Comparison of ENCODE assay signal across 22 cellular contexts in the genomic region with DNA sequence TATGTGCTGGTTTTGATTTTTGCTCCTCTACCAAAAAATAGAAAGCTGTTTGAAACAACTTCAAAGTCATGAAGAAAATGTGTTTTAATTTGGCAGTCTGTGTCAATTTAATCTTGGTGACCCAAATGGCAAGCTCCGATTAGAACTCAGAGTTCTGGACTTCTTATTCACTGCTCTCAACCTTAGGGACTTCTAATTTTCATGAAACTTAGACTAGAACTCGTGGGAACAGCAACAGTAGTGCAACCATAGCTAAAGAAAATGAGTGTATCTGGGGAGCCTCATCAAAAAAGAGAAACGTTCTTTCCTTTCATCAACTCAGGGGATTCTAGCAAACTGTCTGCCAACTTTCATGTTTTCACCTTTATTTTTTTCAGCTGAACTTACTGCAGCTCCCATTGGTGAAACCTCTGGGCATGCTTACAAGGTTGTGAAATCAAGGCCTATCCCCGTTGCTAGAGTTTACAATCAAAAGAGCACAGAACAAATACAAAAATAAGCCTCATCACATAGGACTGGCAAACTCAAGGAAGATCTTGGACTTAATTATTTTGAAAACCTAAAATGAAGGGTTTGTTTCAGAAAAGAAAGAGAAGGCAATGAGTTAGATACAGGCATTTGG.
DNase-seq lines count a peak whose midpoint lies in the region; ATAC-seq and TF ChIP-seq lines count a peak whose summit lies in the region.
"Had no signal": no experiment of that assay in that cellular context is flagged by ENCODE, and none has a peak within 500 bp of the region (broad histone marks: within the 10 kb centered on the region; RNA-seq: fewer than 3 reads in every experiment).

No MANE protein-coding gene starts in this region.

- H3K36me3 ChIP-seq in osteoblast (ENCODE audit: insufficient read depth, low read length) = no peaks in the 10 kb centered on the region

- no peaks in the 10 kb centered on the region for H3K9me3 ChIP-seq in osteoblast (ENCODE audit: low read depth, low read length)

- DNase-seq in Right ventricle myocardium superior (no peak), cardiac septum (ENCODE audit: low spot score) (no peak), fibroblast of villous mesenchyme (ENCODE audit: low read depth) (peak; percentile 11), osteoblast (ENCODE audit: insufficient read length, low spot score, missing footprints) (no peak), DMS 273 treated with DMSO at 0.1 percent for 48 hours (lab: John Stamatoyannopoulos, UW) (no peak), cerebellar cortex (ENCODE audit: low spot score) (no peak), T-helper 9 cell (no peak), epidermal melanocyte (ENCODE audit: insufficient read length, low spot score) (no peak)
- DNase-seq: 8988T; Calu3; CD4-positive, alpha-beta memory T cell; DND-41; GOT3; NCI-H1417 treated with DMSO at 0.1 percent for 48 hours; NCI-H2029; NCI-H2171; NCI-H446 treated with DMSO at 0.1 percent for 48 hours; NK-92 treated with Interleukin-12 subunit alpha and Interleukin-12 subunit beta, amount 100 ng/mL, for 24 hours; OCI-M1; RPMI8226 had no signal

- peak overlapping the region; percentile 37 for H2AFZ ChIP-seq in osteoblast (ENCODE audit: low read length)

- no peaks in the 10 kb centered on the region for H3K4me1 ChIP-seq in osteoblast (ENCODE audit: insufficient read depth, low read length)

- H3K4me3 ChIP-seq in fibroblast of villous mesenchyme (ENCODE audit: low read depth, low read length) = no peak overlapping the region
- H3K4me3 ChIP-seq in osteoblast (ENCODE audit: insufficient read depth, low read length) = no peak overlapping the region
- H3K4me3 ChIP-seq: GM12878, K562 had no signal

- H3K79me2 ChIP-seq in osteoblast (ENCODE audit: insufficient read depth, low read length) = no peaks in the 10 kb centered on the region

- H3K27me3 ChIP-seq in osteoblast (ENCODE audit: insufficient read depth, low read length) = no peaks in the 10 kb centered on the region

- H4K20me1 ChIP-seq in osteoblast (ENCODE audit: insufficient read depth, low read length) = no peaks in the 10 kb centered on the region

- intact Hi-C loops in Right ventricle myocardium superior (cut with DNase I) (no loop called here), cardiac septum (cut with DNase I) (no loop called here)

- no peak overlapping the region for H3K4me2 ChIP-seq in osteoblast (ENCODE audit: insufficient read depth, low read length)

- no peak overlapping the region for H3K27ac ChIP-seq in osteoblast (ENCODE audit: low read depth, low read length)

- TF ChIP-seq CTCF in fibroblast of villous mesenchyme (IDR thresholded peaks at IDR 0.05; ENCODE audit: insufficient read depth, low read depth, low read length) (no peak), osteoblast (IDR thresholded peaks at IDR 0.05; ENCODE audit: extremely low read depth, low read depth, low read length) (no peak)

- peak; percentile 80 for ATAC-seq in Right ventricle myocardium superior (ENCODE audit: poor library complexity)
- ATAC-seq: GM12878, K562 had no signal
